In genomic region chr22:28967969-28968368, GRCh38 we compare ENCODE assay signal across 6 cellular contexts.
"Had no signal": no experiment of that assay in that cellular context is flagged by ENCODE, and none has a peak within 500 bp of the region (broad histone marks: within the 10 kb centered on the region; RNA-seq: fewer than 3 reads in every experiment).

No MANE protein-coding gene starts in this region.

- ATAC-seq: K562 had no signal

- DNase-seq: IMR-90, KBM-7, KG1 had no signal

- H3K27ac ChIP-seq: HL-60 had no signal

- FAIRE-seq: HTR-8/SVneo, K562 had no signal

- H3K4me3 ChIP-seq: K562 had no signal
